In genomic region chr12:53101931-53102781, GRCh38 we compare ENCODE assay signal across 15 cellular contexts. TPM values are rescaled to one million over a fixed set of nuclear protein-coding genes. Genes with fewer than 3 reads are reported as not detected.
A peak's percentile ranks its signal among the peaks of the same experiment; 100 is the strongest.
DNase-seq lines count a peak whose midpoint lies in the region; ATAC-seq, FAIRE-seq and TF ChIP-seq lines count a peak whose summit lies in the region.
"Had no signal": no experiment of that assay in that cellular context is flagged by ENCODE, and none has a peak within 500 bp of the region (broad histone marks: within the 10 kb centered on the region; RNA-seq: fewer than 3 reads in every experiment).

No MANE protein-coding gene starts in this region.

- DNase-seq in A549 (ENCODE audit: low read depth in 1 of 2, low spot score in 1 of 2) (no peak), left colon (no peak), prostate gland (ENCODE audit: low spot score) (no peak), globus pallidus (ENCODE audit: low spot score) (no peak)
- DNase-seq in CD8-positive, alpha-beta memory T cell, result no peak
- no peak for DNase-seq in activated CD4-positive, alpha-beta memory T cell treated with anti-CD3 and anti-CD28 coated beads for 36 hours
- DNase-seq: NCI-H1048, stomach had no signal

- H3K4me2 ChIP-seq in A549, result 0 out of 3 replicates have a peak overlapping the region, but pooled peaks have one; percentile 17

- CTCF ChIA-PET in A549 (lab: Yijun Ruan, JAX), result interaction anchor here (0.5 to 38.0 kb wide), 12 partner anchors 9 to 186 kb away, joined by 3 to 1424 read pairs (median 4); partner anchors contain the start of genes SPRYD3 and TNS2
- CTCF ChIA-PET in CD8-positive, alpha-beta memory T cell (lab: Charles Lee), result interaction anchor here (0.7 to 14.7 kb wide), 15 partner anchors 8 to 218 kb away, joined by 3 to 243 read pairs (median 4); partner anchors contain the start of genes ITGB7, SPRYD3 and ZNF740
- CTCF ChIA-PET in activated CD4-positive, alpha-beta memory T cell treated with anti-CD3 and anti-CD28 coated beads for 36 hours (lab: Charles Lee), result interaction anchor here (0.6 to 7.7 kb wide), 16 partner anchors 8 to 1599 kb away, joined by 3 to 348 read pairs (median 6); partner anchors contain the start of genes AAAS and SPRYD3

- peak overlapping the region; percentile 63 to 98 (median 90) for H3K27ac Mint-ChIP-seq in CD8-positive, alpha-beta memory T cell
- peak overlapping the region; percentile 44 for H3K27ac Mint-ChIP-seq in activated CD4-positive, alpha-beta memory T cell treated with anti-CD3 and anti-CD28 coated beads for 36 hours

- no peak for ATAC-seq in A549
- peak; percentile 32 for ATAC-seq in left colon
- no peak for ATAC-seq in GM21576 (IDR thresholded peaks at IDR 0.05; ENCODE audit: unreplicated experiment)
- no peak for ATAC-seq in GM18867 (IDR thresholded peaks at IDR 0.05; ENCODE audit: unreplicated experiment)
- ATAC-seq: gastroesophageal sphincter, left lung had no signal

- TF ChIP-seq RAD21 in A549 (conservative IDR thresholded peaks at IDR 0.05 in 1 of 2, IDR thresholded peaks at IDR 0.05 in 1 of 2), result no peak

- H3K36me3 Mint-ChIP-seq in CD8-positive, alpha-beta memory T cell, result no peaks in the 10 kb centered on the region
- no peaks in the 10 kb centered on the region for H3K36me3 Mint-ChIP-seq in activated CD4-positive, alpha-beta memory T cell treated with anti-CD3 and anti-CD28 coated beads for 36 hours
- H3K36me3 Mint-ChIP-seq: CD4-positive, CD25-positive, alpha-beta regulatory T cell had no signal

- no peak overlapping the region for H3K4me3 ChIP-seq in A549
- H3K4me3 ChIP-seq in CD8-positive, alpha-beta memory T cell (ENCODE audit: low read length), result no peak overlapping the region
- H3K4me3 ChIP-seq in prostate gland, result no peak overlapping the region
- H3K4me3 ChIP-seq: adrenal gland, gastroesophageal sphincter, left lung, stomach had no signal

- POLR2A ChIA-PET in A549 (lab: Yijun Ruan, JAX), result interaction anchor here (0.5 to 1.3 kb wide), 3 partner anchors 23 to 1235 kb away, joined by 3 to 4 read pairs (median 4); partner anchors contain the start of gene SPRYD3
- POLR2A ChIA-PET in CD8-positive, alpha-beta memory T cell (lab: Charles Lee), result interaction anchor here (0.6 to 2.1 kb wide), 5 partner anchors 23 to 118 kb away, joined by 3 to 11 read pairs (median 4); partner anchors contain the start of genes CSAD, SPRYD3 and ZNF740
- POLR2A ChIA-PET in activated CD4-positive, alpha-beta memory T cell treated with anti-CD3 and anti-CD28 coated beads for 36 hours (lab: Charles Lee), result interaction anchor here (1.2 to 2.7 kb wide), 5 partner anchors 23 to 78 kb away, joined by 3 to 13 read pairs (median 5); partner anchors contain the start of genes CSAD, SPRYD3 and ZNF740

- no peaks in the 10 kb centered on the region for H3K36me3 ChIP-seq in CD8-positive, alpha-beta memory T cell (ENCODE audit: insufficient read depth, low read length)
- H3K36me3 ChIP-seq in prostate gland, result no peaks in the 10 kb centered on the region
- H3K36me3 ChIP-seq: adrenal gland, left lung had no signal

- peak overlapping the region in 1 of 2 experiments; percentile 38; a peak in 2 of 6 replicates for H3K27ac ChIP-seq in A549
- H3K27ac ChIP-seq in CD8-positive, alpha-beta memory T cell (ENCODE audit: low read depth, low read length), result no peak overlapping the region
- H3K27ac ChIP-seq in prostate gland, result no peak overlapping the region
- H3K27ac ChIP-seq: left lung had no signal

- H3K27me3 Mint-ChIP-seq in CD8-positive, alpha-beta memory T cell, result no peaks in the 10 kb centered on the region
- peaks cover 1% of the 10 kb centered on the region for H3K27me3 Mint-ChIP-seq in activated CD4-positive, alpha-beta memory T cell treated with anti-CD3 and anti-CD28 coated beads for 36 hours

- H3K4me3 Mint-ChIP-seq in CD8-positive, alpha-beta memory T cell, result peak overlapping the region in 3 of 7 donors; percentile 23 to 85 (median 70)
- no peak overlapping the region for H3K4me3 Mint-ChIP-seq in activated CD4-positive, alpha-beta memory T cell treated with anti-CD3 and anti-CD28 coated beads for 36 hours

- H3K4me1 ChIP-seq in A549 (peaks cover 27% of the 10 kb centered on the region; the same call in 2 of the 3 replicates), prostate gland (replicated peaks) (peaks cover 5% of the 10 kb centered on the region)
- peaks cover 48% of the 10 kb centered on the region for H3K4me1 ChIP-seq in CD8-positive, alpha-beta memory T cell (ENCODE audit: insufficient read depth, low read length)

- intact Hi-C loops in activated CD4-positive, alpha-beta memory T cell treated with anti-CD3 and anti-CD28 coated beads for 36 hours (cut with micrococcal nuclease), result loop anchor here (5.0 kb wide), 1 partner anchor 80 kb away; the partner anchor contains the start of genes CSAD and ZNF740
- intact Hi-C loops in left colon (cut with DNase I, micrococcal nuclease), result no loop called here
- intact Hi-C loops in prostate gland (cut with DNase I), result no loop called here

- TF ChIP-seq POLR2A in A549 (IDR thresholded peaks at IDR 0.05; ENCODE audit: low read length) (no peak), prostate gland (IDR thresholded peaks at IDR 0.05) (no peak)

- no peaks in the 10 kb centered on the region for H3K9me3 Mint-ChIP-seq in CD8-positive, alpha-beta memory T cell
- H3K9me3 Mint-ChIP-seq in activated CD4-positive, alpha-beta memory T cell treated with anti-CD3 and anti-CD28 coated beads for 36 hours, result no peaks in the 10 kb centered on the region

- FAIRE-seq in A549 (lab: Jason Lieb, UNC), result no peak

- TF ChIP-seq CTCF in A549 (IDR thresholded peaks at IDR 0.05) (no peak), prostate gland (IDR thresholded peaks at IDR 0.05) (no peak)

- no peaks in the 10 kb centered on the region for H3K9me3 ChIP-seq in A549
- H3K9me3 ChIP-seq in CD8-positive, alpha-beta memory T cell (ENCODE audit: low read length), result no peaks in the 10 kb centered on the region
- no peaks in the 10 kb centered on the region for H3K9me3 ChIP-seq in prostate gland
- H3K9me3 ChIP-seq: adrenal gland, gastroesophageal sphincter, left lung, stomach had no signal

- peaks cover 53 to 66% (median 57%) of the 10 kb centered on the region in 3 donors for H3K4me1 Mint-ChIP-seq in CD8-positive, alpha-beta memory T cell
- peaks cover 44% of the 10 kb centered on the region for H3K4me1 Mint-ChIP-seq in activated CD4-positive, alpha-beta memory T cell treated with anti-CD3 and anti-CD28 coated beads for 36 hours (ENCODE audit: low read depth)

- no peak for TF ChIP-seq EP300 in A549 (IDR thresholded peaks at IDR 0.05)

- no peaks in the 10 kb centered on the region for H3K27me3 ChIP-seq in CD8-positive, alpha-beta memory T cell (ENCODE audit: insufficient read depth, low read length, poor library complexity, severe bottlenecking)
- no peaks in the 10 kb centered on the region for H3K27me3 ChIP-seq in prostate gland (replicated peaks; ENCODE audit: insufficient read depth)
- H3K27me3 ChIP-seq: adrenal gland, gastroesophageal sphincter had no signal

- 90% methylated on average over 12 of the region's 12 CpGs for WGBS in A549 (ENCODE audit: missing lambda C conversion rate)
- 83% methylated on average over 12 of the region's 12 CpGs for WGBS in prostate gland

RNA-seq across cellular contexts. Expression of gene SOAT2, which starts 1.1 kb away (rescaled TPM):
- polyA plus RNA-seq in A549 (2011; rRNA removed), result 0.12 and 0.14 TPM in 2 replicates
- 0.46 and 0.56 TPM in 2 replicates for polyA plus RNA-seq in A549 (2012; cell fraction: cytosol; rRNA removed)
- 1.9 TPM in 2 replicates for polyA plus RNA-seq in A549 (2012; cell fraction: nucleus; rRNA removed)
- 0.09 to 0.21 TPM (median 0.16 TPM) in 3 replicates for polyA plus RNA-seq in A549 (2017; fragmentation: RNase III; extraction: RNeasy Plus Mini Kit Qiagen cat#74134 plus additional on column Dnase treatment)
- 0.12 and 0.19 TPM in 2 replicates for polyA minus RNA-seq in A549 (2011; rRNA and poly(A)+ RNA removed)
- under 1 TPM; 0.48 to 1.00 TPM for total RNA-seq in CD8-positive, alpha-beta memory T cell
- 0.76 TPM for polyA plus RNA-seq in CD8-positive, alpha-beta memory T cell
- total RNA-seq in activated CD4-positive, alpha-beta memory T cell treated with anti-CD3 and anti-CD28 coated beads for 36 hours, result 1 to 10 TPM; 1.1 to 1.5 TPM
- not detected for total RNA-seq in left colon
- total RNA-seq in prostate gland, result under 1 TPM; 0.14 to 0.28 TPM
- total RNA-seq: dermis microvascular lymphatic vessel endothelial cell, left lung had no signal
- polyA plus RNA-seq: CD4-positive, CD25-positive, alpha-beta regulatory T cell had no signal

RNA-seq across cellular contexts. Expression of gene IGFBP6, which starts 4.7 kb away (rescaled TPM):
- 49.1 and 64.5 TPM in 2 replicates for polyA plus RNA-seq in A549 (2011; rRNA removed)
- 173 and 192 TPM in 2 replicates for polyA plus RNA-seq in A549 (2012; cell fraction: cytosol; rRNA removed)
- polyA plus RNA-seq in A549 (2012; cell fraction: nucleus; rRNA removed), result 121 and 142 TPM in 2 replicates
- polyA plus RNA-seq in A549 (2017; fragmentation: RNase III; extraction: RNeasy Plus Mini Kit Qiagen cat#74134 plus additional on column Dnase treatment), result 128 to 155 TPM (median 128 TPM) in 3 replicates
- polyA minus RNA-seq in A549 (2011; rRNA and poly(A)+ RNA removed), result 51.3 and 54.2 TPM in 2 replicates
- total RNA-seq in CD8-positive, alpha-beta memory T cell, result 1 to 10 TPM; 1.5 to 1.6 TPM
- polyA plus RNA-seq in CD8-positive, alpha-beta memory T cell, result 8.9 TPM
- total RNA-seq in activated CD4-positive, alpha-beta memory T cell treated with anti-CD3 and anti-CD28 coated beads for 36 hours, result 1 to 10 TPM; 4.1 to 4.9 TPM
- 10 to 100 TPM; 16.9 to 24.5 TPM for total RNA-seq in left colon
- total RNA-seq in prostate gland, result 100 to 1,000 TPM; 189 to 532 TPM
- total RNA-seq: CD4-positive, CD25-positive, alpha-beta regulatory T cell had no signal

RNA-seq across cellular contexts. Expression of gene SPRYD3, which starts 23.0 kb away (rescaled TPM):
- polyA plus RNA-seq in A549 (2011; rRNA removed) (26.8 and 28.1 TPM in 2 replicates), A549 (2017; fragmentation: RNase III; extraction: RNeasy Plus Mini Kit Qiagen cat#74134 plus additional on column Dnase treatment) (16.1 to 18.6 TPM (median 17.3 TPM) in 3 replicates)
- 25.8 and 28.2 TPM in 2 replicates for polyA plus RNA-seq in A549 (2012; cell fraction: cytosol; rRNA removed)
- 28.8 and 33.3 TPM in 2 replicates for polyA plus RNA-seq in A549 (2012; cell fraction: nucleus; rRNA removed)
- 47.8 and 49.6 TPM in 2 replicates for polyA minus RNA-seq in A549 (2011; rRNA and poly(A)+ RNA removed)
- total RNA-seq in CD8-positive, alpha-beta memory T cell, result 10 to 100 TPM; 40.1 to 43.3 TPM
- 63.0 TPM for polyA plus RNA-seq in CD8-positive, alpha-beta memory T cell
- total RNA-seq in activated CD4-positive, alpha-beta memory T cell treated with anti-CD3 and anti-CD28 coated beads for 36 hours, result 10 to 100 TPM; 32.8 to 35.4 TPM
- total RNA-seq in left colon (10 to 100 TPM; 30.7 to 34.9 TPM), prostate gland (10 to 100 TPM; 38.7 to 54.4 TPM)

RNA-seq across cellular contexts. Expression of gene TNS2, which starts 52.3 kb away (rescaled TPM):
- polyA plus RNA-seq in A549 (2011; rRNA removed) (11.5 and 12.4 TPM in 2 replicates), A549 (2017; fragmentation: RNase III; extraction: RNeasy Plus Mini Kit Qiagen cat#74134 plus additional on column Dnase treatment) (13.5 to 15.8 TPM (median 15.3 TPM) in 3 replicates)
- polyA plus RNA-seq in A549 (2012; cell fraction: cytosol; rRNA removed), result 19.4 and 27.2 TPM in 2 replicates
- 72.7 and 109 TPM in 2 replicates for polyA plus RNA-seq in A549 (2012; cell fraction: nucleus; rRNA removed)
- polyA minus RNA-seq in A549 (2011; rRNA and poly(A)+ RNA removed), result 36.0 and 44.8 TPM in 2 replicates
- 1 to 10 TPM; 2.1 to 5.6 TPM for total RNA-seq in CD8-positive, alpha-beta memory T cell
- 0.35 TPM for polyA plus RNA-seq in CD8-positive, alpha-beta memory T cell
- total RNA-seq in activated CD4-positive, alpha-beta memory T cell treated with anti-CD3 and anti-CD28 coated beads for 36 hours, result 1 to 10 TPM; 1.8 to 2.4 TPM
- total RNA-seq in left colon (10 to 100 TPM; 31.4 to 35.6 TPM), prostate gland (100 to 1,000 TPM in 1 of 2 donors, 10 to 100 TPM in 1; 66.5 to 180 TPM)

Comparison
In these comparisons a context has a peak if more than half of its experiments do, and no peak if none do; other contexts are left out.
1. RNA of gene IGFBP6, which starts 4.7 kb away (total RNA-seq): 189 to 532 TPM in prostate gland; 16.9 to 24.5 TPM in left colon, 4.1 to 4.9 TPM in activated CD4-positive, alpha-beta memory T cell treated with anti-CD3 and anti-CD28 coated beads for 36 hours and 1.5 to 1.6 TPM in CD8-positive, alpha-beta memory T cell; every median in the first group is over 4 times any median in the second.